In genomic region chr10:113953505-113954272, GRCh38 we compare ENCODE assay signal across 10 cellular contexts.
DNase-seq lines count a peak whose midpoint lies in the region; ATAC-seq and TF ChIP-seq lines count a peak whose summit lies in the region.
"Had no signal": no experiment of that assay in that cellular context is flagged by ENCODE, and none has a peak within 500 bp of the region (broad histone marks: within the 10 kb centered on the region; RNA-seq: fewer than 3 reads in every experiment).

No MANE protein-coding gene starts in this region.

- H3K4me2 ChIP-seq in HCT116 (ENCODE audit: low read length), result no peak overlapping the region

- no peak for TF ChIP-seq POLR2A in HCT116 (IDR thresholded peaks at IDR 0.05; ENCODE audit: borderline replicate concordance, extremely low read depth, insufficient read depth, insufficient read length)
- no peak for TF ChIP-seq POLR2A in thyroid gland (IDR thresholded peaks at IDR 0.05)

- H3K4me3 ChIP-seq in HCT116 (replicated peaks in 1 of 2; ENCODE audit: low read depth in 1 of 2, low read length in 2 of 2) (no peak overlapping the region), fibroblast of pulmonary artery (replicated peaks; ENCODE audit: low read depth, low read length) (no peak overlapping the region), thyroid gland (replicated peaks in 1 of 3) (no peak overlapping the region)

- peak overlapping the region; percentile 24 for H2AFZ ChIP-seq in HCT116 (ENCODE audit: low read depth, low read length, poor library complexity, severe bottlenecking)

- H3K36me3 Mint-ChIP-seq in CD14-positive monocyte, result peaks cover 3 to 4% of the 10 kb centered on the region in 2 donors
- H3K36me3 Mint-ChIP-seq: activated CD4-positive, alpha-beta memory T cell treated with anti-CD3 and anti-CD28 coated beads for 36 hours had no signal

- H3K79me2 ChIP-seq in HCT116 (ENCODE audit: insufficient read depth, low read length), result no peaks in the 10 kb centered on the region

- CTCF ChIA-PET in HCT116 (lab: Charles Lee), result interaction anchor here (1.0 to 1.7 kb wide), 2 partner anchors 8 to 82 kb away, joined by 4 to 6 read pairs; no protein-coding TSS in a partner anchor

- intact Hi-C loops in CD14-positive monocyte (cut with micrococcal nuclease) (loop anchor here in 1 of 2 donors (10.0 kb wide), 1 partner anchor 89 kb away; no protein-coding TSS in a partner anchor), HCT116 (cut with micrococcal nuclease) (no loop called here), thyroid gland (cut with DNase I) (no loop called here)

- peaks cover 20 to 37% (median 30%) of the 10 kb centered on the region in 7 donors for H3K9me3 Mint-ChIP-seq in CD14-positive monocyte
- H3K9me3 Mint-ChIP-seq: activated CD4-positive, alpha-beta memory T cell treated with anti-CD3 and anti-CD28 coated beads for 36 hours had no signal

- no peak overlapping the region for H3K27ac Mint-ChIP-seq in CD14-positive monocyte
- H3K27ac Mint-ChIP-seq: activated CD4-positive, alpha-beta memory T cell treated with anti-CD3 and anti-CD28 coated beads for 36 hours had no signal

- H3K27me3 Mint-ChIP-seq in CD14-positive monocyte (ENCODE audit: low read depth in 3 of 3), result peaks cover 4 to 5% (median 4%) of the 10 kb centered on the region in 3 donors

- no peaks in the 10 kb centered on the region for H4K20me1 ChIP-seq in HCT116 (ENCODE audit: insufficient read depth)

- H3K4me1 Mint-ChIP-seq in CD14-positive monocyte, result peaks cover 16% of the 10 kb centered on the region

- WGBS in thyroid gland, 2 donors, result 94 to 95% methylated on average over 2 of the region's 2 CpGs

- no peak overlapping the region for H3K27ac ChIP-seq in HCT116 (ENCODE audit: low read depth, low read length)
- no peak overlapping the region for H3K27ac ChIP-seq in thyroid gland

- POLR2A ChIA-PET in HCT116 (lab: Charles Lee), result interaction anchor here (0.7 kb wide), 1 partner anchor 90 kb away, joined by 9 read pairs; the partner anchor contains the start of gene ADRB1

- no TSS peak for BruUV-seq in HCT116 (replicated peaks; lab: Mats Ljungman, UMichigan)

- H3K9me3 ChIP-seq in HCT116 (ENCODE audit: control insufficient read depth in 1 of 2, insufficient read depth in 1 of 2, low read depth in 1 of 2, low read length in 2 of 2) (no peaks in the 10 kb centered on the region), thyroid gland (no peaks in the 10 kb centered on the region)

- no peak overlapping the region for H3K4me3 Mint-ChIP-seq in CD14-positive monocyte
- H3K4me3 Mint-ChIP-seq: activated CD4-positive, alpha-beta memory T cell treated with anti-CD3 and anti-CD28 coated beads for 36 hours had no signal

- H3K36me3 ChIP-seq in HCT116 (ENCODE audit: control insufficient read depth in 1 of 2, insufficient read depth in 2 of 2, low read length in 2 of 2) (no peaks in the 10 kb centered on the region), thyroid gland (no peaks in the 10 kb centered on the region)

- RAD21 ChIA-PET in HCT116 (lab: Charles Lee; ENCODE audit: low non-redundant PET in 1 of 2, low total read pairs in 2 of 2, uncharacterized antibody in 2 of 2, unreplicated experiment in 2 of 2), result no interaction called here

- DNase-seq in CD14-positive monocyte (ENCODE audit: low spot score) (no peak), HCT116 (ENCODE audit: low read depth, low spot score) (no peak), SIG-M5 (lab: John Stamatoyannopoulos, UW) (peak; percentile 11), fibroblast of pulmonary artery (ENCODE audit: low read depth) (no peak), AG20443 (ENCODE audit: low spot score) (no peak), thyroid gland (no peak)
- DNase-seq: activated CD4-positive, alpha-beta memory T cell treated with anti-CD3 and anti-CD28 coated beads for 36 hours; stimulated activated naive CD8-positive, alpha-beta T cell treated with anti-CD3 and anti-CD28 coated beads, Interleukin-15, Interleukin-2, amounts not matched to agents 100 U/mL and 50 U/mL, for 24 hours had no signal

- ATAC-seq in HCT116, result peak; percentile 74
- ATAC-seq in GM18909 (IDR thresholded peaks at IDR 0.05; ENCODE audit: poor library complexity, unreplicated experiment), result no peak
- no peak for ATAC-seq in GM18873 (IDR thresholded peaks at IDR 0.05; ENCODE audit: low FRiP score, unreplicated experiment)
- ATAC-seq: stimulated activated naive CD8-positive, alpha-beta T cell treated with anti-CD3 and anti-CD28 coated beads, Interleukin-15, Interleukin-2, amounts not matched to agents 100 U/mL and 50 U/mL, for 24 hours had no signal

- no peaks in the 10 kb centered on the region for H3K9me2 ChIP-seq in HCT116 (ENCODE audit: insufficient read depth)

- H3K4me1 ChIP-seq in HCT116 (ENCODE audit: control insufficient read depth in 1 of 2, insufficient read depth in 2 of 2, low read length in 2 of 2) (peaks cover 9 to 14% of the 10 kb centered on the region in 2 experiments), thyroid gland (peaks cover 20% of the 10 kb centered on the region in 2 donors)

- H3K27me3 ChIP-seq in HCT116 (ENCODE audit: insufficient read depth, low read length) (no peaks in the 10 kb centered on the region), thyroid gland (no peaks in the 10 kb centered on the region)

- TF ChIP-seq CTCF in CD14-positive monocyte (IDR thresholded peaks at IDR 0.05), result peak; percentile 17
- peak in 2 of 3 experiments; percentile 49 to 61; a peak in 5 of 6 replicates for TF ChIP-seq CTCF in HCT116 (IDR thresholded peaks at IDR 0.05 in 2 of 3, conservative IDR thresholded peaks at IDR 0.05 in 1 of 3; ENCODE audit: borderline replicate concordance in 1 of 3, insufficient read depth in 1 of 3, low read depth in 2 of 3, low read length in 2 of 3)
- TF ChIP-seq CTCF in fibroblast of pulmonary artery (IDR thresholded peaks at IDR 0.05; ENCODE audit: low read length, missing control alignments), result peak; percentile 17
- peak in 1 of 6 experiments; percentile 11 for TF ChIP-seq CTCF in thyroid gland (IDR thresholded peaks at IDR 0.05)

- H3K9ac ChIP-seq in HCT116 (ENCODE audit: low read length), result no peak overlapping the region

- TF ChIP-seq RAD21 in HCT116 (IDR thresholded peaks at IDR 0.05; ENCODE audit: low read depth), result peak; percentile 49

TF ChIP-seq in HCT116, 20 proteins besides CTCF, POLR2A, EP300 and RAD21:
- TF ChIP-seq EZH2 (IDR thresholded peaks at IDR 0.05), result no peak
- TF ChIP-seq TCF7L2 (IDR thresholded peaks at IDR 0.05; ENCODE audit: borderline replicate concordance, extremely low read depth, insufficient read depth, insufficient read length), result no peak
- TF ChIP-seq CBX3 (IDR thresholded peaks at IDR 0.05; ENCODE audit: low read depth), result peak; percentile 56
- TF ChIP-seq YY1 (IDR thresholded peaks at IDR 0.05; ENCODE audit: extremely low read depth, insufficient replicate concordance, low read depth, low read length), result no peak
- TF ChIP-seq SIN3A (IDR thresholded peaks at IDR 0.05; ENCODE audit: low read depth), result no peak
- TF ChIP-seq ZFX (IDR thresholded peaks at IDR 0.05), result no peak
- no peak for TF ChIP-seq FOSL1 (IDR thresholded peaks at IDR 0.05; ENCODE audit: low read depth)
- no peak for TF ChIP-seq EGR1 (IDR thresholded peaks at IDR 0.05; ENCODE audit: low read depth)
- TF ChIP-seq POLR2AphosphoS5 (IDR thresholded peaks at IDR 0.05; ENCODE audit: low read depth, low read length), result no peak
